12 cellular contexts compared by ENCODE assay signal in genomic region chr10:81081887-81082620, GRCh38.
A peak's percentile ranks its signal among the peaks of the same experiment; 100 is the strongest.
DNase-seq lines count a peak whose midpoint lies in the region; ATAC-seq and TF ChIP-seq lines count a peak whose summit lies in the region.
"Had no signal": no experiment of that assay in that cellular context is flagged by ENCODE, and none has a peak within 500 bp of the region (broad histone marks: within the 10 kb centered on the region; RNA-seq: fewer than 3 reads in every experiment).

No MANE protein-coding gene starts in this region.

- no peak overlapping the region for H3K4me3 ChIP-seq in neural cell (ENCODE audit: low read length)
- H3K4me3 ChIP-seq: GM23248, K562 had no signal

- H2AFZ ChIP-seq in neural cell (ENCODE audit: low read depth, low read length) = no peak overlapping the region
- H2AFZ ChIP-seq: GM23248 had no signal

- no peak overlapping the region for H3K9ac ChIP-seq in neural cell (ENCODE audit: low read length)
- H3K9ac ChIP-seq: GM23248 had no signal

- H3K9me3 ChIP-seq in neural cell (ENCODE audit: low read length) = no peaks in the 10 kb centered on the region

- TF ChIP-seq CTCF in GM13977 (IDR thresholded peaks at IDR 0.05; ENCODE audit: extremely low read depth, insufficient read depth, missing control alignments) = peak; percentile 60
- TF ChIP-seq CTCF in neural cell (IDR thresholded peaks at IDR 0.05; ENCODE audit: poor library complexity, severe bottlenecking) = peak; percentile 34

- no peak overlapping the region for H3K27ac ChIP-seq in neural cell (ENCODE audit: low read length)
- H3K27ac ChIP-seq: GM23248 had no signal

- in situ Hi-C loops in GM13977 (cut with MboI; ENCODE audit: low pct_unique_long_range_greater_than_20kb, low sequenced_read_pairs, unreplicated experiment) = no loop called here

- H3K9me2 ChIP-seq in neural cell (ENCODE audit: insufficient read depth, low read length) = no peaks in the 10 kb centered on the region

- no peak overlapping the region for H3K4me2 ChIP-seq in neural cell (ENCODE audit: low read length)

- no peaks in the 10 kb centered on the region for H4K20me1 ChIP-seq in neural cell (ENCODE audit: insufficient read depth)

- no peaks in the 10 kb centered on the region for H3K79me2 ChIP-seq in neural cell (replicated peaks; ENCODE audit: insufficient read depth, low read length)

- no peaks in the 10 kb centered on the region for H3K36me3 ChIP-seq in neural cell (ENCODE audit: insufficient read depth, low read length)

- DNase-seq in GM13977 (ENCODE audit: low spot score) (no peak), SK-N-DZ (ENCODE audit: low spot score) (peak; percentile 8), NCI-H2081 treated with DMSO at 0.1 percent for 48 hours (lab: John Stamatoyannopoulos, UW) (no peak), GM19240 (ENCODE audit: insufficient read length, low spot score) (no peak), DMS114 treated with DMSO at 0.1 percent for 48 hours (lab: John Stamatoyannopoulos, UW; ENCODE audit: unreplicated experiment) (no peak)
- DNase-seq: glutamatergic neuron, GM23248, nucleus accumbens, SHP77 treated with DMSO at 0.1 percent for 48 hours had no signal

- no peaks in the 10 kb centered on the region for H3F3A ChIP-seq in neural cell (ENCODE audit: insufficient read depth, low read length, poor library complexity, severe bottlenecking)

- peak; percentile 46 for TF ChIP-seq RAD21 in neural cell (conservative IDR thresholded peaks at IDR 0.05)

- TF ChIP-seq EP300 in neural cell (conservative IDR thresholded peaks at IDR 0.05; ENCODE audit: poor library complexity, severe bottlenecking) = no peak

- ATAC-seq in HG03039 (IDR thresholded peaks at IDR 0.05; ENCODE audit: unreplicated experiment) = peak; percentile 62
- ATAC-seq: K562 had no signal

- no peaks in the 10 kb centered on the region for H3K27me3 ChIP-seq in neural cell (ENCODE audit: insufficient read depth, low read depth, low read length)

TF ChIP-seq in neural cell, 6 proteins besides CTCF, POLR2A, EP300 and RAD21:
- TF ChIP-seq MXI1 (conservative IDR thresholded peaks at IDR 0.05; ENCODE audit: poor library complexity, severe bottlenecking) (no peak), REST (IDR thresholded peaks at IDR 0.05; ENCODE audit: borderline replicate concordance) (no peak), POLR2AphosphoS5 (IDR thresholded peaks at IDR 0.05) (no peak), TAF1 (IDR thresholded peaks at IDR 0.05; ENCODE audit: low read depth) (no peak), EZH2 (IDR thresholded peaks at IDR 0.05; ENCODE audit: borderline replicate concordance, insufficient read depth, low read length, poor library complexity, severe bottlenecking) (no peak), SMC3 (conservative IDR thresholded peaks at IDR 0.05; ENCODE audit: poor library complexity) (peak; percentile 28)
